In the genomic region with DNA sequence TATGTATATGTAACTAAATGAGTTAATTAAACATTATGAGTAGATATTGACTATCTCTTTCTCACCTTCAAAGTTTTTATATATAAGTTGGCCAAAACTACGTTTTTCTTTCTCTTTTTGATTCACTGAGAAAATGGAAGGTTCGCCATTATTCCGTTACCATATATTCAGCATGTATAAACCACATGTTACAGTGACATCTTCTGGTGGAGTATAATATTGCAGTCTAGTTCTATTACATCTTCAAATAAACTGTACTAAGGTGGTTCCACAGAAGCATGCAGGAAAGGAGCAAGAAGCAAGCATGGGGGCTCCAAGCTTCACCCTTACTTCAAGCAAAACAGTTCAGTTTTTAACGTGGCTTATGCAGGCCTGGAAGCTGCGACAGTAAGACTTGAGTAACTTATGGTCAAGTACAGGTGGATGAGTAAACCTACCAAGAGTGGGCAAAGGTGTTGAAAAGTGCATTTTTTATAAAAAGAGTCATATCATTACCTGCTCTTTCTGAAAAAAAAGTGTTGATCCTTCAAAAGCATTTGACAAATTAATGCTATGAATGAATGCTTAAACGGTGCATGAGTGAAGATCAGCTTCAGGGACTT, we compare ENCODE assay signal across 8 cellular contexts.
DNase-seq lines count a peak whose midpoint lies in the region; ATAC-seq and TF ChIP-seq lines count a peak whose summit lies in the region.

No MANE protein-coding gene starts in this region.

- POLR2A ChIA-PET in HEK293 (lab: Yijun Ruan, JAX), result no interaction called here

- no peaks in the 10 kb centered on the region for H3K4me1 Mint-ChIP-seq in osteocyte (ENCODE audit: unreplicated experiment)

- no peaks in the 10 kb centered on the region for H3K36me3 Mint-ChIP-seq in osteocyte (ENCODE audit: unreplicated experiment)

- no peak for TF ChIP-seq CTCF in HEK293 (tag by site-specific recombination; IDR thresholded peaks at IDR 0.05)
- TF ChIP-seq CTCF in SU-DHL-6 (IDR thresholded peaks at IDR 0.05; ENCODE audit: insufficient read depth, low read length, poor library complexity, severe bottlenecking), result peak; percentile 71
- TF ChIP-seq CTCF in fibroblast of the aortic adventitia (IDR thresholded peaks at IDR 0.05; ENCODE audit: insufficient read depth, low read length), result peak; percentile 68
- TF ChIP-seq CTCF in osteocyte (IDR thresholded peaks at IDR 0.05), result peak; percentile 73

- H3K9ac ChIP-seq in SU-DHL-6 (ENCODE audit: low read length), result no peak overlapping the region

- ATAC-seq in GM18868 (IDR thresholded peaks at IDR 0.05; ENCODE audit: unreplicated experiment), result no peak

- H3K79me2 ChIP-seq in SU-DHL-6 (ENCODE audit: insufficient read depth, low read length), result no peaks in the 10 kb centered on the region

- H3K9me3 ChIP-seq in HEK293 (ENCODE audit: control insufficient read depth, insufficient read depth, low read depth, low read length), result no peaks in the 10 kb centered on the region
- no peaks in the 10 kb centered on the region for H3K9me3 ChIP-seq in SU-DHL-6 (ENCODE audit: insufficient read depth, low read length)

- H3K27me3 Mint-ChIP-seq in osteocyte (ENCODE audit: unreplicated experiment), result no peaks in the 10 kb centered on the region

- no peaks in the 10 kb centered on the region for H3K9me3 Mint-ChIP-seq in osteocyte (ENCODE audit: unreplicated experiment)

- no peak overlapping the region for H3K4me2 ChIP-seq in SU-DHL-6 (ENCODE audit: low read depth, low read length, poor library complexity, severe bottlenecking)

- H3K4me3 Mint-ChIP-seq in osteocyte (ENCODE audit: unreplicated experiment), result no peak overlapping the region

- H4K20me1 ChIP-seq in SU-DHL-6 (ENCODE audit: low read depth, low read length), result no peaks in the 10 kb centered on the region

- H3K27ac ChIP-seq in HEK293 (ENCODE audit: extremely low read depth, low read depth, low read length) (no peak overlapping the region), SU-DHL-6 (ENCODE audit: low read depth, low read length) (no peak overlapping the region)

- no peak overlapping the region for H3K27ac Mint-ChIP-seq in osteocyte (ENCODE audit: unreplicated experiment)

- H3F3A ChIP-seq in SU-DHL-6 (ENCODE audit: insufficient read depth), result no peaks in the 10 kb centered on the region

- no peaks in the 10 kb centered on the region for H3K27me3 ChIP-seq in SU-DHL-6 (ENCODE audit: low read length)

- no peaks in the 10 kb centered on the region for H3K36me3 ChIP-seq in HEK293 (ENCODE audit: control insufficient read depth in 2 of 2, insufficient read depth in 1 of 2, low read length in 2 of 2)
- H3K36me3 ChIP-seq in SU-DHL-6 (ENCODE audit: low read length), result no peaks in the 10 kb centered on the region

- CTCF ChIA-PET in HEK293 (lab: Yijun Ruan, JAX), result interaction anchor here (0.5 to 1.2 kb wide), 7 partner anchors 11 to 1094 kb away, joined by 3 to 8 read pairs (median 3); no protein-coding TSS in a partner anchor

- H3K4me3 ChIP-seq in HEK293 (ENCODE audit: low read depth, low read length) (no peak overlapping the region), SU-DHL-6 (ENCODE audit: insufficient read depth, low read length, poor library complexity, severe bottlenecking) (no peak overlapping the region), fibroblast of the aortic adventitia (ENCODE audit: low read depth, low read length) (no peak overlapping the region)

- no peaks in the 10 kb centered on the region for H3K9me2 ChIP-seq in SU-DHL-6 (replicated peaks; ENCODE audit: insufficient read depth, low read length)

- H2AFZ ChIP-seq in SU-DHL-6 (ENCODE audit: low read depth, low read length, severe bottlenecking), result no peak overlapping the region

- no peaks in the 10 kb centered on the region for H3K4me1 ChIP-seq in HEK293 (ENCODE audit: control insufficient read depth, insufficient read depth, low read length)

- DNase-seq in NCI-H524 (lab: John Stamatoyannopoulos, UW), result peak; percentile 29 to 64
- no peak for DNase-seq in NCI-H524 treated with DMSO at 0.1 percent for 48 hours (lab: John Stamatoyannopoulos, UW)
- DNase-seq in NCI-H1092 treated with DMSO at 0.1 percent for 48 hours (lab: John Stamatoyannopoulos, UW), result peak; percentile 63
- DNase-seq in fibroblast of the aortic adventitia (ENCODE audit: low read depth), result peak; percentile 87
- no peak for DNase-seq in osteocyte (ENCODE audit: extremely low spot score, unreplicated experiment)

TF ChIP-seq in HEK293, 187 proteins besides CTCF, POLR2A, EP300 and RAD21:
- TF ChIP-seq ZNF777 (tag by site-specific recombination; IDR thresholded peaks at IDR 0.05; ENCODE audit: borderline replicate concordance) (no peak), ZNF654 (tag by site-specific recombination; IDR thresholded peaks at IDR 0.05; ENCODE audit: low read depth) (peak; percentile 62), IKZF3 (tag by site-specific recombination; IDR thresholded peaks at IDR 0.05) (no peak), ZFP37 (tag by site-specific recombination; IDR thresholded peaks at IDR 0.05) (no peak), ZNF558 (tag by site-specific recombination; IDR thresholded peaks at IDR 0.05) (no peak), ZNF624 (tag by site-specific recombination; IDR thresholded peaks at IDR 0.05) (no peak), YY1 (tag by site-specific recombination; IDR thresholded peaks at IDR 0.05) (peak; percentile 39; the same call in 1 of the 2 replicates), ZNF548 (tag by site-specific recombination; IDR thresholded peaks at IDR 0.05) (no peak)

Comparison
In these comparisons a context has a peak if more than half of its experiments do, and no peak if none do; other contexts are left out.
1. DNase-seq: peak in NCI-H524 (2 of 2), NCI-H1092 treated with DMSO at 0.1 percent for 48 hours (single experiment) and fibroblast of the aortic adventitia (single experiment); none in NCI-H524 treated with DMSO at 0.1 percent for 48 hours (single experiment) and osteocyte (single experiment).